ENCODE assay signal across 26 cellular contexts in the genomic region with DNA sequence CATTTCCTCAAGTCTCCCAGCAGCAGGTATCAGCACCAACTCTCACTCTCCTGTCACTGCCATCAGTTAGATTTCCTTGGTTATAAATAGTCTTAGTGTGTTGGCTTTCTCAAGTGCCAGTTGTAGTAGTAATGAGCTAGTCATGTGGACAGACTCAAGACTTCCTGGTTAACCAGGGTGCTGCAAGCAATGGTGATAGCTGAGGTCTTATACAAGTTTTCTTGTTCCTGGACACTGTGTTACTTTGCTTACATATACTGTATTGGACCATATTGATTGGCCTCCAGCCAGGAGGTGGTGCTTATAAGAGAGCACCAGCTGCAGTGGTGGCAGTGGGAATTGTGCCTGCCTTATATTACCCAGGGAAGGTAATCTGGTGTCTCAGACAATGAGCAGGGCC. TPM values are rescaled to one million over a fixed set of nuclear protein-coding genes. Genes with fewer than 3 reads are reported as not detected.
DNase-seq lines count a peak whose midpoint lies in the region; ATAC-seq and TF ChIP-seq lines count a peak whose summit lies in the region.
"Had no signal": no experiment of that assay in that cellular context is flagged by ENCODE, and none has a peak within 500 bp of the region (broad histone marks: within the 10 kb centered on the region; RNA-seq: fewer than 3 reads in every experiment).

No MANE protein-coding gene starts in this region.

- H3K4me3 ChIP-seq in cardiac muscle cell (no peak overlapping the region), left ventricle myocardium inferior (no peak overlapping the region), lower lobe of right lung (no peak overlapping the region)
- no peak overlapping the region for H3K4me3 ChIP-seq in CD8-positive, alpha-beta memory T cell (ENCODE audit: low read length)
- H3K4me3 ChIP-seq: BLaER1, Peyer's patch, SJSA1 had no signal

- no peak overlapping the region for H3K4me3 Mint-ChIP-seq in CD8-positive, alpha-beta memory T cell
- H3K4me3 Mint-ChIP-seq in T-cell, result no peak overlapping the region
- H3K4me3 Mint-ChIP-seq: CD4-positive, alpha-beta memory T cell had no signal

- peaks cover 0 to 3% (median 0%) of the 10 kb centered on the region in 5 donors for H3K9me3 Mint-ChIP-seq in CD8-positive, alpha-beta memory T cell
- peaks cover 0 to 5% (median 0%) of the 10 kb centered on the region in 3 donors for H3K9me3 Mint-ChIP-seq in T-cell

- H3K27ac ChIP-seq in cardiac muscle cell (peak overlapping the region; percentile 48), left ventricle myocardium inferior (replicated peaks) (no peak overlapping the region), lower lobe of right lung (no peak overlapping the region)
- no peak overlapping the region for H3K27ac ChIP-seq in CD8-positive, alpha-beta memory T cell (ENCODE audit: low read depth, low read length)
- H3K27ac ChIP-seq: 22Rv1, BLaER1, Peyer's patch, SJSA1 had no signal

- no peak for TF ChIP-seq CTCF in cardiac muscle cell (IDR thresholded peaks at IDR 0.05; ENCODE audit: low read depth, low read length)
- TF ChIP-seq CTCF in left ventricle myocardium inferior (IDR thresholded peaks at IDR 0.05; ENCODE audit: borderline replicate concordance), result no peak
- no peak for TF ChIP-seq CTCF in lower lobe of right lung (IDR thresholded peaks at IDR 0.05)

- peaks cover 8 to 15% of the 10 kb centered on the region in 2 donors for H3K27me3 Mint-ChIP-seq in CD8-positive, alpha-beta memory T cell
- H3K27me3 Mint-ChIP-seq in T-cell, result peaks cover 0 to 17% of the 10 kb centered on the region in 2 donors

- H3K36me3 ChIP-seq in cardiac muscle cell (no peaks in the 10 kb centered on the region), left ventricle myocardium inferior (no peaks in the 10 kb centered on the region), lower lobe of right lung (no peaks in the 10 kb centered on the region)
- no peaks in the 10 kb centered on the region for H3K36me3 ChIP-seq in CD8-positive, alpha-beta memory T cell (ENCODE audit: insufficient read depth, low read length)
- H3K36me3 ChIP-seq: BLaER1, Peyer's patch, SJSA1 had no signal

- no peaks in the 10 kb centered on the region for H3K4me1 Mint-ChIP-seq in CD8-positive, alpha-beta memory T cell
- peaks cover 0 to 10% (median 0%) of the 10 kb centered on the region in 3 donors for H3K4me1 Mint-ChIP-seq in T-cell

- no peak overlapping the region for H3K27ac Mint-ChIP-seq in CD8-positive, alpha-beta memory T cell
- no peak overlapping the region for H3K27ac Mint-ChIP-seq in T-cell
- H3K27ac Mint-ChIP-seq: CD4-positive, alpha-beta memory T cell had no signal

- DNase-seq in DMS 273 (lab: John Stamatoyannopoulos, UW; ENCODE audit: unreplicated experiment) (peak; percentile 62), DMS 273 treated with DMSO at 0.1 percent for 48 hours (lab: John Stamatoyannopoulos, UW) (no peak), cardiac muscle cell (ENCODE audit: low read depth in 1 of 2, low spot score in 1 of 2) (peak in 1 of 2 donors; percentile 7), left ventricle myocardium inferior (no peak), lower lobe of right lung (no peak), T-cell (no peak)
- DNase-seq in CD8-positive, alpha-beta memory T cell, result no peak
- DNase-seq: ACHN; CD4-positive, alpha-beta memory T cell; GDM1; GOT3; HCEC 1CT; IMR-90; Karpas-422; NCI-H1417 treated with DMSO at 0.1 percent for 48 hours; NCI-H187; NCI-H2171; NCI-H446; NCI-H526; Peyer's patch had no signal

- no peaks in the 10 kb centered on the region for H3K36me3 Mint-ChIP-seq in CD8-positive, alpha-beta memory T cell
- peaks cover 5% of the 10 kb centered on the region for H3K36me3 Mint-ChIP-seq in T-cell
- H3K36me3 Mint-ChIP-seq: CD4-positive, alpha-beta memory T cell had no signal

- CTCF ChIA-PET in CD8-positive, alpha-beta memory T cell (lab: Charles Lee), result no interaction called here
- CTCF ChIA-PET in T-cell (lab: Charles Lee), result interaction anchor here in 1 of 2 donors (0.5 kb wide), 1 partner anchor 29 kb away, joined by 3 read pairs; no protein-coding TSS in a partner anchor

- peak; percentile 41 to 52 for ATAC-seq in lower lobe of right lung
- no peak for ATAC-seq in HG03457 (IDR thresholded peaks at IDR 0.05; ENCODE audit: unreplicated experiment)
- no peak for ATAC-seq in T-cell (replicated peaks in 1 of 4)

- POLR2A ChIA-PET in CD8-positive, alpha-beta memory T cell (lab: Charles Lee), result no interaction called here
- POLR2A ChIA-PET in T-cell (lab: Charles Lee), result no interaction called here

- intact Hi-C loops in left ventricle myocardium inferior (cut with micrococcal nuclease), result no loop called here
- intact Hi-C loops in lower lobe of right lung (cut with DNase I), result no loop called here

- H3K9me3 ChIP-seq in cardiac muscle cell (ENCODE audit: low read depth), result no peaks in the 10 kb centered on the region
- H3K9me3 ChIP-seq in left ventricle myocardium inferior (replicated peaks), result peaks cover 3% of the 10 kb centered on the region
- H3K9me3 ChIP-seq in lower lobe of right lung, result no peaks in the 10 kb centered on the region
- H3K9me3 ChIP-seq in CD8-positive, alpha-beta memory T cell (ENCODE audit: low read length), result no peaks in the 10 kb centered on the region
- H3K9me3 ChIP-seq: Peyer's patch, SJSA1 had no signal

- H3K27me3 ChIP-seq in cardiac muscle cell, result no peaks in the 10 kb centered on the region
- H3K27me3 ChIP-seq in left ventricle myocardium inferior (ENCODE audit: low read depth), result no peaks in the 10 kb centered on the region
- H3K27me3 ChIP-seq in lower lobe of right lung (ENCODE audit: low read depth), result no peaks in the 10 kb centered on the region
- H3K27me3 ChIP-seq in CD8-positive, alpha-beta memory T cell (ENCODE audit: insufficient read depth, low read length, poor library complexity, severe bottlenecking), result no peaks in the 10 kb centered on the region
- H3K27me3 ChIP-seq: Peyer's patch, SJSA1 had no signal

- H3K4me1 ChIP-seq in cardiac muscle cell (ENCODE audit: low read depth) (no peaks in the 10 kb centered on the region), left ventricle myocardium inferior (peaks cover 17% of the 10 kb centered on the region), lower lobe of right lung (no peaks in the 10 kb centered on the region)
- no peaks in the 10 kb centered on the region for H3K4me1 ChIP-seq in CD8-positive, alpha-beta memory T cell (ENCODE audit: insufficient read depth, low read length)
- H3K4me1 ChIP-seq: Peyer's patch, SJSA1 had no signal

RNA-seq across cellular contexts. Expression of a gene that starts 23.9 kb away (rescaled TPM):
- total RNA-seq in cardiac muscle cell (2.0 and 2.9 TPM in 2 replicates), left ventricle myocardium inferior (3.1 TPM), lower lobe of right lung (1.8 TPM), T-cell (under 1 TPM; 0.13 to 0.75 (median 0.35) TPM)
- 1.9 and 3.9 TPM in 2 replicates for polyA plus RNA-seq in cardiac muscle cell
- total RNA-seq in CD8-positive, alpha-beta memory T cell, result under 1 TPM; 0.04 to 0.26 TPM
- not detected for polyA plus RNA-seq in CD8-positive, alpha-beta memory T cell
- total RNA-seq: IMR-90, MCF 10A, OCI-LY7, SJSA1 had no signal
- polyA plus RNA-seq: IMR-90 had no signal

Comparison
In these comparisons a context has a peak if more than half of its experiments do, and no peak if none do; other contexts are left out.
1. ATAC-seq: peak in lower lobe of right lung (2 of 2); none in HG03457 (single experiment) and T-cell (0 of 4).